20 cellular contexts compared by ENCODE assay signal in genomic region chr9:117616436-117616835, GRCh38.
A peak's percentile ranks its signal among the peaks of the same experiment; 100 is the strongest.
DNase-seq lines count a peak whose midpoint lies in the region; ATAC-seq, FAIRE-seq and TF ChIP-seq lines count a peak whose summit lies in the region.
"Had no signal": no experiment of that assay in that cellular context is flagged by ENCODE, and none has a peak within 500 bp of the region (broad histone marks: within the 10 kb centered on the region; RNA-seq: fewer than 3 reads in every experiment).

No MANE protein-coding gene starts in this region.

- FAIRE-seq in kidney (lab: Jason Lieb, UNC): no peak
- FAIRE-seq: GM12891 had no signal

- DNase-seq in DMS153 treated with DMSO at 0.1 percent for 48 hours (lab: John Stamatoyannopoulos, UW; ENCODE audit: unreplicated experiment) (peak; percentile 17), NCI-H1417 treated with DMSO at 0.1 percent for 48 hours (lab: John Stamatoyannopoulos, UW) (peak; percentile 73), NCI-H446 treated with DMSO at 0.1 percent for 48 hours (lab: John Stamatoyannopoulos, UW) (peak; percentile 17), cerebellar cortex (ENCODE audit: low spot score) (peak; percentile 77), OCI-M1 (lab: John Stamatoyannopoulos, UW) (no peak), kidney (no peak), HT-29 (ENCODE audit: low spot score) (no peak), right cardiac atrium (no peak)
- DNase-seq: activated CD4-positive, alpha-beta memory T cell treated with anti-CD3 and anti-CD28 coated beads for 36 hours; activated naive CD4-positive, alpha-beta T cell treated with anti-CD3 and anti-CD28 coated beads for 36 hours; aorta; effector CD8-positive, alpha-beta T cell; head of caudate nucleus; immature natural killer cell; natural killer cell; NCI-H187 treated with DMSO at 0.1 percent for 48 hours; T-helper 1 cell; testis had no signal

- no peak overlapping the region for H3K4me3 ChIP-seq in kidney (ENCODE audit: low read length in 2 of 2)
- no peak overlapping the region for H3K4me3 ChIP-seq in right cardiac atrium (ENCODE audit: low read length)
- H3K4me3 ChIP-seq: testis had no signal

- ATAC-seq in right cardiac atrium: no peak
- ATAC-seq: natural killer cell, Right ventricle myocardium inferior had no signal

- H3K9me3 ChIP-seq in kidney (ENCODE audit: control insufficient read depth in 1 of 2, low read length in 2 of 2): no peaks in the 10 kb centered on the region
- H3K9me3 ChIP-seq in right cardiac atrium (ENCODE audit: control insufficient read depth, low read length): no peaks in the 10 kb centered on the region
- H3K9me3 ChIP-seq: testis had no signal

- H3K4me1 ChIP-seq in kidney (ENCODE audit: control insufficient read depth in 1 of 2, insufficient read depth in 1 of 2, low read depth in 1 of 2, low read length in 2 of 2) (no peaks in the 10 kb centered on the region), right cardiac atrium (ENCODE audit: control insufficient read depth, insufficient read depth, low read length) (no peaks in the 10 kb centered on the region)
- H3K4me1 ChIP-seq: testis had no signal

- H3K36me3 ChIP-seq in kidney (ENCODE audit: control insufficient read depth in 1 of 2, insufficient read depth in 2 of 2, low read length in 2 of 2): no peaks in the 10 kb centered on the region

- H3K27me3 ChIP-seq in right cardiac atrium (ENCODE audit: control insufficient read depth, insufficient read depth): no peaks in the 10 kb centered on the region
- H3K27me3 ChIP-seq: testis had no signal

- H3K27ac ChIP-seq in kidney (ENCODE audit: low read depth in 2 of 2, low read length in 2 of 2): no peak overlapping the region
- no peak overlapping the region for H3K27ac ChIP-seq in right cardiac atrium (ENCODE audit: low read length)
- H3K27ac ChIP-seq: testis had no signal

- intact Hi-C loops in kidney (cut with DNase I): no loop called here
- intact Hi-C loops in right cardiac atrium (cut with DNase I): no loop called here

- H3K9ac ChIP-seq in kidney (ENCODE audit: low read length in 2 of 2): no peak overlapping the region

- no peak for TF ChIP-seq CTCF in kidney (IDR thresholded peaks at IDR 0.05; ENCODE audit: borderline replicate concordance, extremely low read depth, insufficient read depth)

- WGBS in right cardiac atrium: 23% methylated on average over 3 of the region's 3 CpGs

Comparison
In these comparisons a context has a peak if more than half of its experiments do, and no peak if none do; other contexts are left out.
1. DNase-seq: peak in DMS153 treated with DMSO at 0.1 percent for 48 hours (single experiment), NCI-H1417 treated with DMSO at 0.1 percent for 48 hours (single experiment), NCI-H446 treated with DMSO at 0.1 percent for 48 hours (single experiment) and cerebellar cortex (single experiment); none in OCI-M1 (single experiment), kidney (single experiment), HT-29 (single experiment) and right cardiac atrium (0 of 3).